In genomic region chr20:1189827-1190226, GRCh38 we compare ENCODE assay signal across 12 cellular contexts. TPM values are rescaled to one million over a fixed set of nuclear protein-coding genes. Genes with fewer than 3 reads are reported as not detected.
"Had no signal": no experiment of that assay in that cellular context is flagged by ENCODE, and none has a peak within 500 bp of the region (broad histone marks: within the 10 kb centered on the region; RNA-seq: fewer than 3 reads in every experiment).

No MANE protein-coding gene starts in this region.

- H3K9me3 ChIP-seq: HAP-1 had no signal

- H3K27ac ChIP-seq: GM23248 had no signal

- H3K27ac Mint-ChIP-seq: GM23338, H9, HFFc6 had no signal

- H3K4me3 Mint-ChIP-seq: GM23338, H9, HFFc6 had no signal

- H3K36me3 ChIP-seq: HAP-1 had no signal

- ATAC-seq: GM23338, HCT116 had no signal

- H2AFZ ChIP-seq: GM23248, GM23338 had no signal

- H3K4me1 ChIP-seq: HAP-1 had no signal

- FAIRE-seq: H1, H54 had no signal

- H3K9me3 Mint-ChIP-seq: GM23338, H9, HFFc6 had no signal

- DNase-seq: GM23248, GOT3, H7, H9, HCEC 1CT, HFFc6 had no signal

- H3K4me3 ChIP-seq: GM23248, GM23338, HAP-1 had no signal

- H3K9ac ChIP-seq: GM23248 had no signal

- H3K4me2 ChIP-seq: GM23338 had no signal

RNA-seq across cellular contexts. Expression of gene TMEM74B, which starts 5.0 kb away (rescaled TPM):
- total RNA-seq: HFFc6 had no signal

RNA-seq across cellular contexts. Expression of gene C20orf202, which starts 13.4 kb away (rescaled TPM):
- total RNA-seq: GM23248, GM23338, H1, H4, H7, HFFc6 had no signal
- polyA plus RNA-seq: GM23248, GM23338 had no signal

RNA-seq across cellular contexts. Expression of gene RAD21L1, which starts 36.0 kb away (rescaled TPM):
- total RNA-seq: GM23248, H7, H9 had no signal
